ENCODE assay signal across 8 cellular contexts in genomic region chr9:6681147-6681956, GRCh38. TPM values are rescaled to one million over a fixed set of nuclear protein-coding genes. Genes with fewer than 3 reads are reported as not detected.
DNase-seq lines count a peak whose midpoint lies in the region; TF ChIP-seq lines count a peak whose summit lies in the region.

No MANE protein-coding gene starts in this region.

- H3K23me2 ChIP-seq in H9 (ENCODE audit: insufficient read length, low read depth, low read length, poor library complexity, severe bottlenecking): peaks cover 7% of the 10 kb centered on the region

- H3K9ac ChIP-seq in ES-I3 (ENCODE audit: low read depth, low read length): peak overlapping the region; percentile 94
- H3K9ac ChIP-seq in H9 (ENCODE audit: extremely low read depth, insufficient read length, low read length): peak overlapping the region; percentile 98
- H3K9ac ChIP-seq in MM.1S (ENCODE audit: low read length): peak overlapping the region; percentile 94
- peak overlapping the region; percentile 98 for H3K9ac ChIP-seq in neuronal stem cell (ENCODE audit: low read depth, low read length, poor library complexity)
- H3K9ac ChIP-seq in subcutaneous abdominal adipose tissue (ENCODE audit: low read length in 5 of 5): peak overlapping the region; percentile 49 to 94 (median 90)

- H2BK5ac ChIP-seq in H9 (ENCODE audit: insufficient read length, low read length) (peak overlapping the region; percentile 80), neuronal stem cell (ENCODE audit: low read length) (peak overlapping the region; percentile 93)

- H3K9me3 Mint-ChIP-seq in H9: 0 out of 5 replicates have a peak, but pooled peaks cover 0 to 2% of the 10 kb centered on the region in 2 experiments

- no peaks in the 10 kb centered on the region for H3K27me3 Mint-ChIP-seq in H9 (ENCODE audit: low read depth)

- peak overlapping the region; percentile 93 to 100 (median 100) for H3K27ac Mint-ChIP-seq in H9

- no peaks in the 10 kb centered on the region for H3K79me2 ChIP-seq in H9 (ENCODE audit: insufficient read depth, low read length)
- H3K79me2 ChIP-seq in MM.1S (ENCODE audit: low read length): 0 out of 2 replicates have a peak, but pooled peaks cover 3% of the 10 kb centered on the region

- H4K8ac ChIP-seq in H9 (replicated peaks; ENCODE audit: insufficient read length, low read depth, low read length) (no peak overlapping the region), neuronal stem cell (ENCODE audit: low read depth, low read length) (peak overlapping the region; percentile 99)

- WGBS in H9 (ENCODE audit: extremely low coverage, insufficient read length, low lambda C conversion rate): no CpG with 5 or more reads among the region's 72 CpGs
- no CpG with 5 or more reads among the region's 72 CpGs for WGBS in neuronal stem cell (ENCODE audit: extremely low coverage in 2 of 2, insufficient read length in 2 of 2, insufficient replicate concordance in 1 of 2), 2 donors

- H2AK5ac ChIP-seq in H9 (ENCODE audit: insufficient read length, low read length) (no peak overlapping the region), neuronal stem cell (ENCODE audit: low read depth, low read length) (no peak overlapping the region)

- TF ChIP-seq CTCF in H9 (conservative IDR thresholded peaks at IDR 0.05): no peak
- no peak for TF ChIP-seq CTCF in MM.1S (IDR thresholded peaks at IDR 0.05; ENCODE audit: low read length)

- H3K79me1 ChIP-seq in H9 (ENCODE audit: insufficient read depth, low read depth, low read length, poor library complexity, severe bottlenecking): no peaks in the 10 kb centered on the region
- H3K79me1 ChIP-seq in neuronal stem cell (ENCODE audit: low read depth, low read length): peaks cover 2% of the 10 kb centered on the region

- H3K18ac ChIP-seq in H9 (ENCODE audit: insufficient read length, low read depth, low read length): peak overlapping the region; percentile 95
- peak overlapping the region; percentile 100 for H3K18ac ChIP-seq in neuronal stem cell (ENCODE audit: low read length)

- H2BK120ac ChIP-seq in H9 (ENCODE audit: low read depth, low read length, poor library complexity, severe bottlenecking) (no peak overlapping the region), neuronal stem cell (ENCODE audit: low read depth, low read length) (no peak overlapping the region)

- H3K4me1 Mint-ChIP-seq in H9: peaks cover 6 to 20% of the 10 kb centered on the region in 2 experiments

- H3T11ph ChIP-seq in H9 (ENCODE audit: low read length): no peak overlapping the region

- H3K4me1 ChIP-seq in ES-I3 (ENCODE audit: insufficient read depth, low read length) (no peaks in the 10 kb centered on the region), H9 (ENCODE audit: insufficient read depth, low read length) (no peaks in the 10 kb centered on the region), MM.1S (ENCODE audit: low read length) (peaks cover 6% of the 10 kb centered on the region), neuronal stem cell (ENCODE audit: control insufficient read depth in 2 of 2, insufficient read depth in 1 of 2, low read depth in 1 of 2, low read length in 2 of 2) (peaks cover 0 to 1% of the 10 kb centered on the region in 2 donors), subcutaneous abdominal adipose tissue (ENCODE audit: control insufficient read depth in 5 of 5, insufficient read depth in 5 of 5, low read length in 5 of 5) (peaks cover 2 to 24% (median 19%) of the 10 kb centered on the region in 5 donors)

- H3K36me3 Mint-ChIP-seq in H9 (ENCODE audit: insufficient read depth in 1 of 3, low read depth in 3 of 3): peaks cover 2 to 10% (median 8%) of the 10 kb centered on the region in 3 experiments

- H2BK12ac ChIP-seq in H9 (ENCODE audit: insufficient read length, low read depth, low read length) (no peak overlapping the region), neuronal stem cell (ENCODE audit: low read length) (no peak overlapping the region)

- H3K4me3 ChIP-seq in MM.1S (ENCODE audit: low read length) (peak overlapping the region; percentile 74), neuronal stem cell (ENCODE audit: low read length in 2 of 2) (peak overlapping the region; percentile 97 to 98), subcutaneous abdominal adipose tissue (ENCODE audit: low read depth in 1 of 5, low read length in 5 of 5) (peak overlapping the region; percentile 82 to 96 (median 84))

- peaks cover 31% of the 10 kb centered on the region for H3F3A ChIP-seq in MM.1S (ENCODE audit: insufficient read depth, low read length)

- no peak overlapping the region for H3K56ac ChIP-seq in H9 (ENCODE audit: insufficient read length, low read depth, low read length)

- peak overlapping the region; percentile 91 for H3K4me3 Mint-ChIP-seq in H9

- H3K4me2 ChIP-seq in H9 (ENCODE audit: insufficient read depth, insufficient read length, low read length) (peak overlapping the region; percentile 81), MM.1S (ENCODE audit: low read depth, low read length) (peak overlapping the region; percentile 84), neuronal stem cell (ENCODE audit: insufficient read depth, low read length, poor library complexity, severe bottlenecking) (peak overlapping the region; percentile 80)

- H4K20me1 ChIP-seq in H9 (ENCODE audit: control insufficient read depth, insufficient read depth, insufficient read length) (no peaks in the 10 kb centered on the region), MM.1S (ENCODE audit: insufficient read depth, low read length) (no peaks in the 10 kb centered on the region)

- no peak overlapping the region for H2BK15ac ChIP-seq in H9 (ENCODE audit: low read depth, low read length)
- H2BK15ac ChIP-seq in neuronal stem cell (ENCODE audit: low read length): peak overlapping the region; percentile 89

- H3K9me2 ChIP-seq in MM.1S (replicated peaks; ENCODE audit: insufficient read depth, low read length): no peaks in the 10 kb centered on the region

- H2AFZ ChIP-seq in H9 (ENCODE audit: low read length): no peak overlapping the region
- peak overlapping the region; percentile 87 for H2AFZ ChIP-seq in MM.1S (ENCODE audit: low read length)
- H2AFZ ChIP-seq in neuronal stem cell (ENCODE audit: low read length): peak overlapping the region; percentile 99

- H3K27ac ChIP-seq in H9 (ENCODE audit: insufficient read length, low read depth, low read length): peak overlapping the region; percentile 89
- H3K27ac ChIP-seq in MM.1S (ENCODE audit: low read length): peak overlapping the region; percentile 97
- peak overlapping the region; percentile 100 for H3K27ac ChIP-seq in neuronal stem cell (replicated peaks; ENCODE audit: low read length)
- peak overlapping the region; percentile 83 for H3K27ac ChIP-seq in subcutaneous abdominal adipose tissue (ENCODE audit: low read depth, low read length)

- H3K23ac ChIP-seq in H9 (ENCODE audit: insufficient read length, low read depth, low read length): no peak overlapping the region
- peak overlapping the region; percentile 98 for H3K23ac ChIP-seq in neuronal stem cell (ENCODE audit: low read depth, low read length, poor library complexity)

- DNase-seq in H9 (peak; percentile 98), MM.1S (peak; percentile 96), SIG-M5 (lab: John Stamatoyannopoulos, UW) (peak; percentile 57), foreskin melanocyte (peak; percentile 97), neuronal stem cell (ENCODE audit: low spot score) (peak; percentile 95)
- peak; percentile 70 to 86 (median 82) for DNase-seq in activated naive CD4-positive, alpha-beta T cell (lab: John Stamatoyannopoulos, UW)

- H3K14ac ChIP-seq in H9 (ENCODE audit: insufficient read depth, low read length): peak overlapping the region; percentile 99
- peak overlapping the region; percentile 94 for H3K14ac ChIP-seq in neuronal stem cell (ENCODE audit: low read length)

- H3K36me3 ChIP-seq in ES-I3 (ENCODE audit: insufficient read depth, low read length) (no peaks in the 10 kb centered on the region), MM.1S (replicated peaks; ENCODE audit: insufficient read depth, low read length) (no peaks in the 10 kb centered on the region), neuronal stem cell (replicated peaks in 1 of 2; ENCODE audit: control insufficient read depth in 2 of 2, insufficient read depth in 2 of 2, low read length in 2 of 2) (peaks cover 3 to 8% of the 10 kb centered on the region in 2 donors), subcutaneous abdominal adipose tissue (ENCODE audit: control insufficient read depth in 5 of 5, insufficient read depth in 5 of 5, low read length in 5 of 5) (no peaks in the 10 kb centered on the region)

- H4K91ac ChIP-seq in H9 (ENCODE audit: insufficient read length, low read depth, low read length) (no peak overlapping the region), neuronal stem cell (ENCODE audit: low read depth, low read length, poor library complexity) (peak overlapping the region; percentile 94)

- H4K5ac ChIP-seq in H9 (ENCODE audit: insufficient read length, low read depth, low read length): peak overlapping the region; percentile 47

- H3K27me3 ChIP-seq in H9 (ENCODE audit: insufficient read depth, low read length): no peaks in the 10 kb centered on the region
- no peaks in the 10 kb centered on the region for H3K27me3 ChIP-seq in MM.1S (replicated peaks; ENCODE audit: insufficient read depth, low read length)
- no peaks in the 10 kb centered on the region for H3K27me3 ChIP-seq in neuronal stem cell (ENCODE audit: control insufficient read depth in 3 of 3, insufficient read depth in 3 of 3, low read depth in 1 of 3, low read length in 3 of 3)
- no peaks in the 10 kb centered on the region for H3K27me3 ChIP-seq in subcutaneous abdominal adipose tissue (ENCODE audit: control insufficient read depth in 5 of 5, insufficient read depth in 4 of 5, low read length in 5 of 5)

- H3K9me3 ChIP-seq in ES-I3 (ENCODE audit: control insufficient read depth, insufficient read depth, low read length) (no peaks in the 10 kb centered on the region), H9 (ENCODE audit: control insufficient read depth, low read depth, low read length) (no peaks in the 10 kb centered on the region), MM.1S (replicated peaks; ENCODE audit: insufficient read depth, low read length) (no peaks in the 10 kb centered on the region), neuronal stem cell (replicated peaks in 1 of 2; ENCODE audit: control insufficient read depth in 2 of 2, insufficient read depth in 1 of 2, low read depth in 1 of 2, low read length in 2 of 2) (no peaks in the 10 kb centered on the region), subcutaneous abdominal adipose tissue (ENCODE audit: control insufficient read depth in 5 of 5, low read length in 5 of 5) (no peaks in the 10 kb centered on the region)

- no peak overlapping the region for H3K4ac ChIP-seq in H9 (ENCODE audit: low read depth, low read length)
- no peak overlapping the region for H3K4ac ChIP-seq in neuronal stem cell (ENCODE audit: low read length)

- no peak overlapping the region for H2BK20ac ChIP-seq in H9 (ENCODE audit: low read depth, low read length, poor library complexity, severe bottlenecking)

RNA-seq across cellular contexts. Expression of gene GLDC, which starts 35.8 kb away (rescaled TPM):
- 74.4 and 74.6 TPM in 2 replicates for total RNA-seq in H9 (2021)
- polyA plus RNA-seq in neuronal stem cell (2013, experiment 1 of 2): 46.6 TPM
- 46.6 TPM for polyA plus RNA-seq in neuronal stem cell (2013, experiment 2 of 2)

Comparison
In these comparisons a context has a peak if more than half of its experiments do, and no peak if none do; other contexts are left out.
1. Peak in every context shown above with its lines: DNase-seq, H3K4me3 ChIP-seq and H3K27ac ChIP-seq.